8 cellular contexts compared by ENCODE assay signal in the genomic region with DNA sequence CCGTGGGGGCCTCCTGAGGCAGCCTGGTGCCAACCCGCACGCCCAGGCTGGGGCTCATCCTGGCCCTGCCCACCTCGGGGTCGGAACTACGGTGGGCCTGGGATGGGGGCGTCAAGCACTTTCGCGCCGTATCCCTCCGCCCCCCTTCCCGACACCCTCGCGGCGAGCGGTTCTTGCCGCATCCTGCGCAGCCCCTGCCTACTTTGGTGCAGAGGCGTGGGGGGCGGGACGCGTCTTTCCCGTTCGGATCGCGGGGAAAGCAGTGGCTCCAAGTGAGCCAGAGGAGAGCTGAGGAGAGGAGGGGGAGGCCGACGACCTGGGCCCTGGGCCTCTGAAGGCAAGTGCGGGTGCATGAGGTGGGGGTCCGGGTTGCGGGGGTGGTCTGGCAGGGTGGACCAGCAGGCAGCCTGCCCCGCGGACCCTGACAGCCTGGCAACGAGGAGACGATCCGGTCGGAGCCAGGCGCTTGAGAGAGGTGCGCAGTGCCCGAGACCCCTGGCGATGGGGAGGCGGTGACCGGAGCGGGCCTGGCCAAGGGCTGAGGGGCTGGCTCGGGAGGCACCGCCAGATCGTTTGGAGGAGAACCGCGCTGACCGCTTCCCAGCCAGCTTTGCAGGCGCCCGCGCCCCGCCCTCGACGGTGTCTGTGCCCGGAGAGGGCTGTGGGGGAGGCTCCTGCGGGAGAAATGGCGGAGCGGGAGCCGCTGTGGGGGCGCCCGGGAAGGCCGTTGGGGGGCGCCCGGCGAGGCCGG. TPM values are rescaled to one million over a fixed set of nuclear protein-coding genes. Genes with fewer than 3 reads are reported as not detected.
DNase-seq lines count a peak whose midpoint lies in the region; ATAC-seq and TF ChIP-seq lines count a peak whose summit lies in the region.

A gene (plus strand): TSS at position 233 of the 751 bp plus-strand sequence. CDS start 2,422 bp downstream, outside the sequence.

- H3K4me3 ChIP-seq in ascending aorta, result peak within 1 kb of the TSS; percentile 56 to 87
- peak within 1 kb of the TSS; percentile 85 for H3K4me3 ChIP-seq in ovary

- H3K27me3 ChIP-seq in ascending aorta (no peaks in the 10 kb centered on the region), ovary (no peaks in the 10 kb centered on the region)

- H3K9me3 ChIP-seq in ascending aorta (no peaks in the 10 kb centered on the region), ovary (no peaks in the 10 kb centered on the region)

- peak; percentile 3 for DNase-seq in NCI-H2196 (lab: John Stamatoyannopoulos, UW; ENCODE audit: unreplicated experiment)
- no peak for DNase-seq in NCI-H2196 treated with DMSO at 0.1 percent for 48 hours (lab: John Stamatoyannopoulos, UW; ENCODE audit: unreplicated experiment)
- DNase-seq in NCI-H1930 (lab: John Stamatoyannopoulos, UW), result peak; percentile 27 to 35
- peak in 1 of 2 donors; percentile 67 for DNase-seq in ascending aorta (ENCODE audit: low spot score in 2 of 2)
- peak; percentile 69 for DNase-seq in left cardiac atrium
- DNase-seq in ovary, result peak; percentile 61 to 78 (median 75)
- DNase-seq in SIG-M5 treated with dmso at 0.1 percent for 504 hours (lab: John Stamatoyannopoulos, UW; ENCODE audit: unreplicated experiment), result no peak

- WGBS in ovary, 3 donors, result 34 to 43% (median 37%) methylated on average over 20 to 68 of the region's 68 CpGs

- peak; percentile 89 to 93 for ATAC-seq in left cardiac atrium
- ATAC-seq in GM19395 (IDR thresholded peaks at IDR 0.05; ENCODE audit: unreplicated experiment), result no peak

- TF ChIP-seq POLR2A in ovary (IDR thresholded peaks at IDR 0.05), result peak; percentile 19

- TF ChIP-seq EP300 in ovary (IDR thresholded peaks at IDR 0.05), result no peak

- intact Hi-C loops in ascending aorta (cut with DNase I) (loop anchor here (2.0 to 10.0 kb wide), 4 partner anchors 52 to 198 kb away; a partner anchor contains a TSS), left cardiac atrium (cut with DNase I) (no loop called here), ovary (cut with DNase I) (loop anchor here in 1 of 4 donors (5.0 kb wide), 1 partner anchor 60 kb away; a partner anchor contains a TSS)

- TF ChIP-seq CTCF in ascending aorta (IDR thresholded peaks at IDR 0.05) (no peak), ovary (IDR thresholded peaks at IDR 0.05) (no peak)

- no peaks in the 10 kb centered on the region for H3K4me1 ChIP-seq in ascending aorta
- H3K4me1 ChIP-seq in ovary (ENCODE audit: insufficient read depth), result peaks cover 2% of the 10 kb centered on the region

- H3K27ac ChIP-seq in ascending aorta (peak within 1 kb of the TSS; percentile 85 to 86), ovary (peak within 1 kb of the TSS; percentile 93 to 96)

- H3K36me3 ChIP-seq in ascending aorta (no peaks in the 10 kb centered on the region), ovary (no peaks in the 10 kb centered on the region)

RNA-seq across cellular contexts. Expression of the gene that starts here (rescaled TPM):
- total RNA-seq in ascending aorta, result 8.7 TPM
- 10 to 100 TPM; 15.3 to 17.9 TPM for total RNA-seq in left cardiac atrium
- total RNA-seq in ovary, result 10 to 100 TPM; 19.6 to 60.6 (median 39.1) TPM
- 10 to 100 TPM; 33.3 to 42.2 TPM for polyA plus RNA-seq in ovary

Comparison
In these comparisons a context has a peak if more than half of its experiments do, and no peak if none do; other contexts are left out.
1. DNase-seq: peak in NCI-H2196 (single experiment), NCI-H1930 (2 of 2), left cardiac atrium (single experiment) and ovary (5 of 5); none in NCI-H2196 treated with DMSO at 0.1 percent for 48 hours (single experiment) and SIG-M5 treated with dmso at 0.1 percent for 504 hours (single experiment).